In genomic region chrX:45749375-45749774, GRCh38 we compare ENCODE assay signal across 11 cellular contexts.
A peak's percentile ranks its signal among the peaks of the same experiment; 100 is the strongest.
DNase-seq lines count a peak whose midpoint lies in the region; ATAC-seq, FAIRE-seq and TF ChIP-seq lines count a peak whose summit lies in the region.
"Had no signal": no experiment of that assay in that cellular context is flagged by ENCODE, and none has a peak within 500 bp of the region (broad histone marks: within the 10 kb centered on the region; RNA-seq: fewer than 3 reads in every experiment).

No MANE protein-coding gene starts in this region.

- no peaks in the 10 kb centered on the region for H3K27me3 Mint-ChIP-seq in CD4-positive, CD25-positive, alpha-beta regulatory T cell
- no peaks in the 10 kb centered on the region for H3K27me3 Mint-ChIP-seq in activated T-helper 1 cell treated with anti-CD3 and anti-CD28 coated beads, Interleukin-12 subunit alpha, Interleukin-12 subunit beta, Interleukin-2, Interleukin-4 antibody, amounts not matched to agents 30 ng/mL and 10 ng/mL and 1 ng/mL, durations not matched to agents 14 hours and 24 hours and 36 hours (ENCODE audit: insufficient read depth)
- H3K27me3 Mint-ChIP-seq: activated B cell treated with CpG ODN at 0.5 μM for 24 hours had no signal

- H3K9me2 ChIP-seq in GM23248 (ENCODE audit: insufficient read depth), result no peaks in the 10 kb centered on the region

- no peaks in the 10 kb centered on the region for H3K9me3 ChIP-seq in CD4-positive, CD25-positive, alpha-beta regulatory T cell (ENCODE audit: control insufficient read depth in 2 of 2, low read length in 2 of 2)
- no peaks in the 10 kb centered on the region for H3K9me3 ChIP-seq in GM23248 (ENCODE audit: low read depth)

- H3K27ac ChIP-seq in CD4-positive, CD25-positive, alpha-beta regulatory T cell (ENCODE audit: insufficient read depth, low read length, poor library complexity, severe bottlenecking), result no peak overlapping the region
- peak overlapping the region; percentile 64 for H3K27ac ChIP-seq in GM23248

- DNase-seq in CD4-positive, CD25-positive, alpha-beta regulatory T cell, result no peak
- DNase-seq in GM23248, result peak; percentile 46
- no peak for DNase-seq in activated T-helper 1 cell treated with anti-CD3 and anti-CD28 coated beads, Interleukin-12 subunit alpha, Interleukin-12 subunit beta, Interleukin-2, Interleukin-4 antibody, amounts not matched to agents 30 ng/mL and 10 ng/mL and 1 ng/mL, durations not matched to agents 14 hours and 24 hours and 36 hours (ENCODE audit: low spot score)
- DNase-seq in kidney epithelial cell (ENCODE audit: low read depth), result no peak
- DNase-seq in GM19240 (ENCODE audit: insufficient read length, low spot score), result no peak
- no peak for DNase-seq in NCI-H446 (lab: John Stamatoyannopoulos, UW)
- DNase-seq in RCC 7860 (ENCODE audit: low spot score), result no peak
- no peak for DNase-seq in midbrain (lab: John Stamatoyannopoulos, UW)
- DNase-seq: activated B cell treated with CpG ODN at 0.5 μM for 24 hours; effector memory CD4-positive, alpha-beta T cell; NCI-H1694 treated with DMSO at 0.1 percent for 48 hours had no signal

- 71 to 75% methylated on average over 4 of the region's 4 CpGs for WGBS in GM23248 (ENCODE audit: low coverage in 1 of 2, low lambda C conversion rate in 2 of 2, missing lambda C conversion rate in 2 of 2), 2 experiments

- H3F3A ChIP-seq in GM23248 (ENCODE audit: insufficient read depth), result peaks cover 97% of the 10 kb centered on the region

- peak overlapping the region in 2 of 3 donors; percentile 34 to 52 for H3K27ac Mint-ChIP-seq in CD4-positive, CD25-positive, alpha-beta regulatory T cell
- peak overlapping the region; percentile 83 for H3K27ac Mint-ChIP-seq in activated T-helper 1 cell treated with anti-CD3 and anti-CD28 coated beads, Interleukin-12 subunit alpha, Interleukin-12 subunit beta, Interleukin-2, Interleukin-4 antibody, amounts not matched to agents 30 ng/mL and 10 ng/mL and 1 ng/mL, durations not matched to agents 14 hours and 24 hours and 36 hours
- H3K27ac Mint-ChIP-seq: activated B cell treated with CpG ODN at 0.5 μM for 24 hours had no signal

- intact Hi-C loops in activated T-helper 1 cell treated with anti-CD3 and anti-CD28 coated beads, Interleukin-12 subunit alpha, Interleukin-12 subunit beta, Interleukin-2, Interleukin-4 antibody, amounts not matched to agents 30 ng/mL and 10 ng/mL and 1 ng/mL, durations not matched to agents 14 hours and 24 hours and 36 hours (cut with micrococcal nuclease), result loop anchor here (2.0 kb wide), 1 partner anchor 627 kb away; no protein-coding TSS in a partner anchor

- no peak for FAIRE-seq in RCC 7860 (lab: Jason Lieb, UNC)

- no peak overlapping the region for H2AFZ ChIP-seq in GM23248

- no peak overlapping the region for H3K4me3 Mint-ChIP-seq in CD4-positive, CD25-positive, alpha-beta regulatory T cell
- peak overlapping the region; percentile 42 for H3K4me3 Mint-ChIP-seq in activated T-helper 1 cell treated with anti-CD3 and anti-CD28 coated beads, Interleukin-12 subunit alpha, Interleukin-12 subunit beta, Interleukin-2, Interleukin-4 antibody, amounts not matched to agents 30 ng/mL and 10 ng/mL and 1 ng/mL, durations not matched to agents 14 hours and 24 hours and 36 hours
- H3K4me3 Mint-ChIP-seq: activated B cell treated with CpG ODN at 0.5 μM for 24 hours had no signal

- peaks cover 12% of the 10 kb centered on the region for H3K36me3 ChIP-seq in CD4-positive, CD25-positive, alpha-beta regulatory T cell (ENCODE audit: control insufficient read depth, insufficient read depth, low read length)
- H3K36me3 ChIP-seq in GM23248 (ENCODE audit: low read depth), result peaks cover 81% of the 10 kb centered on the region
- H3K36me3 ChIP-seq in kidney epithelial cell (ENCODE audit: control insufficient read depth, insufficient read depth, low read length), result peaks cover 1% of the 10 kb centered on the region

- no peak overlapping the region for H3K4me3 ChIP-seq in CD4-positive, CD25-positive, alpha-beta regulatory T cell (ENCODE audit: low read depth, low read length)
- H3K4me3 ChIP-seq in GM23248 (peak overlapping the region; percentile 22; the same call in 1 of the 2 replicates), kidney epithelial cell (ENCODE audit: low read depth, low read length) (no peak overlapping the region)

- no peak for ATAC-seq in CD4-positive, CD25-positive, alpha-beta regulatory T cell (ENCODE audit: low read depth in 2 of 2)

- H3K36me3 Mint-ChIP-seq in CD4-positive, CD25-positive, alpha-beta regulatory T cell, result peaks cover 9% of the 10 kb centered on the region
- peaks cover 41% of the 10 kb centered on the region for H3K36me3 Mint-ChIP-seq in activated T-helper 1 cell treated with anti-CD3 and anti-CD28 coated beads, Interleukin-12 subunit alpha, Interleukin-12 subunit beta, Interleukin-2, Interleukin-4 antibody, amounts not matched to agents 30 ng/mL and 10 ng/mL and 1 ng/mL, durations not matched to agents 14 hours and 24 hours and 36 hours (ENCODE audit: low read depth)

- H3K27me3 ChIP-seq in CD4-positive, CD25-positive, alpha-beta regulatory T cell (ENCODE audit: control insufficient read depth, insufficient read depth, low read length), result no peaks in the 10 kb centered on the region
- H3K27me3 ChIP-seq in GM23248 (replicated peaks; ENCODE audit: insufficient read depth) (no peaks in the 10 kb centered on the region), kidney epithelial cell (ENCODE audit: control insufficient read depth, insufficient read depth, low read length) (no peaks in the 10 kb centered on the region)

- peak overlapping the region; percentile 57 for H3K4me2 ChIP-seq in GM23248 (ENCODE audit: unreplicated experiment)

- peaks cover 14% of the 10 kb centered on the region for H3K4me1 ChIP-seq in CD4-positive, CD25-positive, alpha-beta regulatory T cell (ENCODE audit: control insufficient read depth, insufficient read depth, low read length, poor library complexity, severe bottlenecking)
- H3K4me1 ChIP-seq in GM23248 (ENCODE audit: insufficient read depth), result peaks cover 76% of the 10 kb centered on the region

- TF ChIP-seq CTCF in kidney epithelial cell (IDR thresholded peaks at IDR 0.05; ENCODE audit: insufficient read depth, low read length, poor library complexity, severe bottlenecking), result peak; percentile 19

- in situ Hi-C loops in GM23248 (cut with MboI), result loop anchor here (25.0 kb wide), 1 partner anchor 437 kb away; no protein-coding TSS in a partner anchor

- H4K20me1 ChIP-seq in GM23248 (ENCODE audit: insufficient read depth), result no peaks in the 10 kb centered on the region

- peaks cover 94% of the 10 kb centered on the region for H3K79me2 ChIP-seq in GM23248 (ENCODE audit: insufficient read depth)

- H3K9ac ChIP-seq in GM23248, result peak overlapping the region; percentile 50

- peaks cover 4 to 26% (median 11%) of the 10 kb centered on the region in 4 donors for H3K4me1 Mint-ChIP-seq in CD4-positive, CD25-positive, alpha-beta regulatory T cell
- H3K4me1 Mint-ChIP-seq in activated T-helper 1 cell treated with anti-CD3 and anti-CD28 coated beads, Interleukin-12 subunit alpha, Interleukin-12 subunit beta, Interleukin-2, Interleukin-4 antibody, amounts not matched to agents 30 ng/mL and 10 ng/mL and 1 ng/mL, durations not matched to agents 14 hours and 24 hours and 36 hours (ENCODE audit: low read depth), result peaks cover 38% of the 10 kb centered on the region

- H3K9me3 Mint-ChIP-seq in CD4-positive, CD25-positive, alpha-beta regulatory T cell, result no peaks in the 10 kb centered on the region
- no peaks in the 10 kb centered on the region for H3K9me3 Mint-ChIP-seq in activated T-helper 1 cell treated with anti-CD3 and anti-CD28 coated beads, Interleukin-12 subunit alpha, Interleukin-12 subunit beta, Interleukin-2, Interleukin-4 antibody, amounts not matched to agents 30 ng/mL and 10 ng/mL and 1 ng/mL, durations not matched to agents 14 hours and 24 hours and 36 hours
- H3K9me3 Mint-ChIP-seq: activated B cell treated with CpG ODN at 0.5 μM for 24 hours had no signal
